Comparison of ENCODE assay signal across 21 cellular contexts in the genomic region with DNA sequence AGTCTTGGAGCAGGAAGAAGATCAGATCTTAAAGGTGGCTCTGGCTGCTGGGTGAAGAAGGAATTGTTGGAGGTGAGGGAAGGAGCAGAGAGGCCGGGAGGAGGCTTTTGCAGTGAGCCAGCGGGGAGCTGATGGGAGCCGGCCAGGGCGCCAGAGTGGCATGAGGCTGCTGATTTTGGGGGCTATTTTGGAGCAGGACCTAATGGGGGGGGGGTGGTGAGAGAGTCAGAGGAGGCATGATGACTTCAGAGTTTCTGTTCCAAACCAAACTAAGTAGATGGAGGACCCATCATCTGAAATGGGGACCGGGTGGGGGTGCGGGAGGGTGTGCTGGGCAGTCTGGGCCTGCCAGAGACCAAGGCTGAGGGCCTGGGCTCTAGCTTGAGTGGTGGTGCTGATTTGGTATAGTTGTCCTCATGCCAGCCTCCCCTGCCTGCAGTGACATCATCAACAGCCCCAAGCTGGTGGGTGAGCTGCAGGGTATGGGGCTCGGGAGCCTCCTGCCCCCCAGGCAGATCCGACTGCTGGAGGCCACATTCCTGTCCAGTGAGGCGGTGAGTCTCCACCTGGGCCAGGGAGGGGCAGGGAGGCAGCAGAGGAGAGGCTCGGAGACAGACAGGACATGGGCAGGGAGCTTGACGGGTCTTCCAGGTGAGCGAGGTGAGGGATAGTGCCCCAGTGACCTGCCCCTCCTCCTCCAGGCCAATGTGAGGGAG. TPM values are rescaled to one million over a fixed set of nuclear protein-coding genes. Genes with fewer than 3 reads are reported as not detected.
A peak's percentile ranks its signal among the peaks of the same experiment; 100 is the strongest.
DNase-seq lines count a peak whose midpoint lies in the region; ATAC-seq and TF ChIP-seq lines count a peak whose summit lies in the region.
"Had no signal": no experiment of that assay in that cellular context is flagged by ENCODE, and none has a peak within 500 bp of the region (broad histone marks: within the 10 kb centered on the region; RNA-seq: fewer than 3 reads in every experiment).

No MANE protein-coding gene starts in this region.

- H3K27ac ChIP-seq in RWPE1, result peak overlapping the region; percentile 97
- no peak overlapping the region for H3K27ac ChIP-seq in foreskin keratinocyte
- no peak overlapping the region for H3K27ac ChIP-seq in brain microvascular endothelial cell
- H3K27ac ChIP-seq: Peyer's patch, WERI-Rb-1 had no signal

- no peaks in the 10 kb centered on the region for H3K36me3 ChIP-seq in brain microvascular endothelial cell (replicated peaks)
- H3K36me3 ChIP-seq: WERI-Rb-1 had no signal

- peak; percentile 16 for ATAC-seq in foreskin keratinocyte
- no peak for ATAC-seq in GM19397 (IDR thresholded peaks at IDR 0.05; ENCODE audit: unreplicated experiment)
- ATAC-seq: activated T-helper 17 cell treated with anti-CD3 and anti-CD28 coated beads, Interleukin-2, amount 50 U/mL, for 72 hours; mucosa of descending colon; stimulated activated naive B cell treated with anti-CD40 and anti-IgM and Interleukin-4, amounts not matched to agents 10 μg/mL and 1 μg/mL and 100 μg/mL, for 72 hours had no signal

- intact Hi-C loops in posterior vena cava (cut with DNase I), result no loop called here

- no peak overlapping the region for H3K4me3 ChIP-seq in brain microvascular endothelial cell (ENCODE audit: low read depth, low read length)
- H3K4me3 ChIP-seq: mucosa of descending colon, Peyer's patch, smooth muscle cell had no signal

- H3K27me3 ChIP-seq in foreskin keratinocyte (peaks cover 24% of the 10 kb centered on the region), brain microvascular endothelial cell (replicated peaks) (no peaks in the 10 kb centered on the region)
- H3K27me3 ChIP-seq: Peyer's patch had no signal

- TF ChIP-seq CTCF in RWPE1 (conservative IDR thresholded peaks at IDR 0.05; ENCODE audit: low read depth) (no peak), foreskin keratinocyte (conservative IDR thresholded peaks at IDR 0.05) (no peak), brain microvascular endothelial cell (IDR thresholded peaks at IDR 0.05; ENCODE audit: low read depth, low read length, missing control alignments) (no peak)

- H3K4me1 ChIP-seq in foreskin keratinocyte, result peaks cover 7% of the 10 kb centered on the region

- peak; percentile 60 for DNase-seq in ELF-1 (ENCODE audit: low read depth, low spot score)
- DNase-seq in RWPE1 (ENCODE audit: low spot score), result peak; percentile 71
- DNase-seq in foreskin keratinocyte, result peak in 1 of 2 donors; percentile 48
- peak; percentile 52 for DNase-seq in posterior vena cava (ENCODE audit: low spot score)
- no peak for DNase-seq in NCI-H1694 (lab: John Stamatoyannopoulos, UW)
- no peak for DNase-seq in brain microvascular endothelial cell
- no peak for DNase-seq in CD1c-positive myeloid dendritic cell (ENCODE audit: extremely low spot score)
- DNase-seq: AML-193; amniotic stem cell; DMS 273 treated with DMSO at 0.1 percent for 48 hours; NCI-H2081 treated with DMSO at 0.1 percent for 48 hours; NCI-H526 treated with DMSO at 0.1 percent for 48 hours; stimulated activated naive B cell treated with anti-CD40 and anti-IgM and Interleukin-4, amounts not matched to agents 10 μg/mL and 1 μg/mL and 100 μg/mL, for 72 hours; WERI-Rb-1 had no signal

- CTCF ChIA-PET in RWPE1 (lab: Yijun Ruan, JAX), result interaction anchor here (0.6 to 7.2 kb wide), 6 partner anchors 11 to 239 kb away, joined by 3 to 57 read pairs (median 5); no protein-coding TSS in a partner anchor

- POLR2A ChIA-PET in RWPE1 (lab: Yijun Ruan, JAX; ENCODE audit: low non-redundant PET), result interaction anchor here (0.6 kb wide), 1 partner anchor 58 kb away, joined by 3 read pairs; no protein-coding TSS in a partner anchor

- in situ Hi-C loops in brain microvascular endothelial cell (cut with HindIII; ENCODE audit: low pct_ligation_motif_present, low sequenced_read_pairs), result no loop called here

RNA-seq across cellular contexts. Expression of a gene that starts 6.2 kb away (rescaled TPM):
- total RNA-seq in foreskin keratinocyte (0.28 and 0.65 TPM in 2 replicates), posterior vena cava (100 to 1,000 TPM in 1 of 2 donors, 10 to 100 TPM in 1; 71.4 to 112 TPM)
- polyA plus RNA-seq in foreskin keratinocyte, result 0.27 and 0.65 TPM in 2 replicates

RNA-seq across cellular contexts. Expression of a gene that starts 34.9 kb away (rescaled TPM):
- total RNA-seq in foreskin keratinocyte, result not detected in 2 replicates
- not detected in 2 replicates for polyA plus RNA-seq in foreskin keratinocyte
- 1 to 10 TPM; 1.0 to 2.5 TPM for total RNA-seq in posterior vena cava
- total RNA-seq: activated T-helper 17 cell treated with anti-CD3 and anti-CD28 coated beads, Interleukin-2, amount 50 U/mL, for 72 hours; endothelial cell of umbilical vein; smooth muscle cell had no signal
- polyA plus RNA-seq: endothelial cell of umbilical vein, smooth muscle cell had no signal

RNA-seq across cellular contexts. Expression of a gene that starts 45.4 kb away (rescaled TPM):
- not detected in 2 replicates for total RNA-seq in foreskin keratinocyte
- not detected in 2 replicates for polyA plus RNA-seq in foreskin keratinocyte
- total RNA-seq in posterior vena cava, result not detected
- total RNA-seq: activated T-helper 17 cell treated with anti-CD3 and anti-CD28 coated beads, Interleukin-2, amount 50 U/mL, for 72 hours; endothelial cell of umbilical vein; mucosa of descending colon; Peyer's patch; smooth muscle cell; ureter had no signal
- polyA plus RNA-seq: endothelial cell of umbilical vein, smooth muscle cell had no signal

Comparison
In these comparisons a context has a peak if more than half of its experiments do, and no peak if none do; other contexts are left out.
1. DNase-seq: peak in ELF-1 (single experiment), RWPE1 (single experiment) and posterior vena cava (single experiment); none in NCI-H1694 (single experiment), brain microvascular endothelial cell (single experiment) and CD1c-positive myeloid dendritic cell (single experiment).
2. RNA of a gene that starts 6.2 kb away (total RNA-seq): 71.4 to 112 TPM in posterior vena cava; 0.28 to 0.65 TPM in foreskin keratinocyte; every median in the first group is over 10 times any median in the second.